10 cellular contexts compared by ENCODE assay signal in the genomic region with DNA sequence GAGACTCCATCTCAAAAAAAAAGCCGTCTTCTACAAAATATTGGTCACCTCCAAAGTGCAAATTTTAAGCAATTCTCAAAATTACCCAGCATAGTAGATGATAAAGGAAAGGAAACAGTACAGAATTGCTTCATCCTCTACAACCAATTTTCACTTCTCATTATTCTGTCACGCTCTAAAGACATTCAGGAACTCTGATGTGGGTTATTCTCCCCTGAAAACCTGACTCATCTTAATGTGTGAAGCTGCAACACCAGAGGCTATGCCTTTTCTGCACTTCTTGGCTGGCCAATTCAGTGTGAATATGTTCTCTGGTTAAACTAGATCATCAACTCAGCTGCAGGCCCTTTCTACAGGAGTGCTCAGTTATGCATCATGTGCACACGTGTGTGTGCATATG. TPM values are rescaled to one million over a fixed set of nuclear protein-coding genes. Genes with fewer than 3 reads are reported as not detected.
DNase-seq lines count a peak whose midpoint lies in the region; ATAC-seq and TF ChIP-seq lines count a peak whose summit lies in the region.
"Had no signal": no experiment of that assay in that cellular context is flagged by ENCODE, and none has a peak within 500 bp of the region (broad histone marks: within the 10 kb centered on the region; RNA-seq: fewer than 3 reads in every experiment).

No MANE protein-coding gene starts in this region.

- no peaks in the 10 kb centered on the region for H3K27me3 Mint-ChIP-seq in effector memory CD8-positive, alpha-beta T cell
- H3K27me3 Mint-ChIP-seq in neural progenitor cell (ENCODE audit: insufficient read depth, low read depth) = peaks cover 7% of the 10 kb centered on the region

- no peaks in the 10 kb centered on the region for H3K36me3 ChIP-seq in neural progenitor cell
- H3K36me3 ChIP-seq: thoracic aorta had no signal

- H3K4me3 Mint-ChIP-seq in effector memory CD8-positive, alpha-beta T cell = peak overlapping the region; percentile 41 to 71
- no peak overlapping the region for H3K4me3 Mint-ChIP-seq in neural progenitor cell

- no peak overlapping the region for H2AFZ ChIP-seq in neural progenitor cell (replicated peaks)

- H3K27ac ChIP-seq in neural progenitor cell = no peak overlapping the region
- H3K27ac ChIP-seq: 22Rv1, thoracic aorta had no signal

- peaks cover 5% of the 10 kb centered on the region for H3K9me3 ChIP-seq in neural progenitor cell (ENCODE audit: low read depth)
- H3K9me3 ChIP-seq: thoracic aorta had no signal

- no peaks in the 10 kb centered on the region for H3K27me3 ChIP-seq in neural progenitor cell

- H3K4me1 Mint-ChIP-seq in effector memory CD8-positive, alpha-beta T cell (ENCODE audit: low read depth in 2 of 2) = peaks cover 68 to 84% of the 10 kb centered on the region in 2 donors
- no peaks in the 10 kb centered on the region for H3K4me1 Mint-ChIP-seq in neural progenitor cell

- H3F3A ChIP-seq in neural progenitor cell (ENCODE audit: low read depth) = no peaks in the 10 kb centered on the region

- H3K79me2 ChIP-seq in neural progenitor cell (ENCODE audit: low read depth) = no peaks in the 10 kb centered on the region

- TF ChIP-seq CTCF in neural progenitor cell (IDR thresholded peaks at IDR 0.05) = no peak

- H3K4me1 ChIP-seq in neural progenitor cell = no peaks in the 10 kb centered on the region

- peaks cover 0 to 8% of the 10 kb centered on the region in 2 donors for H3K9me3 Mint-ChIP-seq in effector memory CD8-positive, alpha-beta T cell
- H3K9me3 Mint-ChIP-seq in neural progenitor cell = peaks cover 18% of the 10 kb centered on the region

- peak; percentile 26 for DNase-seq in DMS79 treated with DMSO at 0.1 percent for 48 hours (lab: John Stamatoyannopoulos, UW)
- DNase-seq in DMS79 (lab: John Stamatoyannopoulos, UW) = no peak
- peak; percentile 75 for DNase-seq in Kasumi-1 (lab: John Stamatoyannopoulos, UW)
- peak in 1 of 3 experiments; percentile 28 for DNase-seq in effector memory CD8-positive, alpha-beta T cell
- DNase-seq in NCI-H82 treated with DMSO at 0.1 percent for 48 hours (lab: John Stamatoyannopoulos, UW; ENCODE audit: unreplicated experiment) = no peak
- no peak for DNase-seq in neural progenitor cell (ENCODE audit: low spot score)
- no peak for DNase-seq in NCI-H446 (lab: John Stamatoyannopoulos, UW)

- peak overlapping the region; percentile 87 to 92 for H3K27ac Mint-ChIP-seq in effector memory CD8-positive, alpha-beta T cell
- H3K27ac Mint-ChIP-seq in neural progenitor cell = no peak overlapping the region

- H3K9ac ChIP-seq in neural progenitor cell = no peak overlapping the region

- ATAC-seq in GM21786 (IDR thresholded peaks at IDR 0.05; ENCODE audit: unreplicated experiment) = peak; percentile 98
- peak; percentile 91 for ATAC-seq in effector memory CD8-positive, alpha-beta T cell (replicated peaks)

- H3K36me3 Mint-ChIP-seq in effector memory CD8-positive, alpha-beta T cell (ENCODE audit: insufficient read depth) = peaks cover 51% of the 10 kb centered on the region
- H3K36me3 Mint-ChIP-seq in neural progenitor cell = peaks cover 3% of the 10 kb centered on the region

- H4K20me1 ChIP-seq in neural progenitor cell (ENCODE audit: low read depth) = no peaks in the 10 kb centered on the region

- H3K4me2 ChIP-seq in neural progenitor cell = no peak overlapping the region

- no peak overlapping the region for H3K4me3 ChIP-seq in neural progenitor cell
- H3K4me3 ChIP-seq: thoracic aorta had no signal

RNA-seq across cellular contexts. Expression of gene PTGER2, which starts 11.0 kb away (rescaled TPM):
- not detected in 2 replicates for total RNA-seq in neural progenitor cell (ENCODE audit: low replicate concordance)

RNA-seq across cellular contexts. Expression of gene PTGDR, which starts 57.6 kb away (rescaled TPM):
- total RNA-seq in neural progenitor cell (ENCODE audit: low replicate concordance) = 0.58 and 0.71 TPM in 2 replicates

Comparison
In these comparisons a context has a peak if more than half of its experiments do, and no peak if none do; other contexts are left out.
1. DNase-seq: peak in DMS79 treated with DMSO at 0.1 percent for 48 hours (single experiment) and Kasumi-1 (2 of 2); none in DMS79 (single experiment), NCI-H82 treated with DMSO at 0.1 percent for 48 hours (single experiment), neural progenitor cell (single experiment) and NCI-H446 (0 of 2).